Comparison of ENCODE assay signal across 8 cellular contexts in genomic region chr17:37406635-37407455, GRCh38. TPM values are rescaled to one million over a fixed set of nuclear protein-coding genes. Genes with fewer than 3 reads are reported as not detected.
DNase-seq lines count a peak whose midpoint lies in the region; ATAC-seq and TF ChIP-seq lines count a peak whose summit lies in the region.

Gene ACACA (minus strand): TSS chr17:37406836. CDS start chr17:37406299, 537 bp downstream.
Gene TADA2A (plus strand): TSS chr17:37406886. CDS start chr17:37411366, 4,480 bp downstream.

- H3K9ac ChIP-seq in rectal smooth muscle tissue (ENCODE audit: low read length), result peak within 1 kb of the TSS; percentile 75

- DNase-seq in NCI-H128 (lab: John Stamatoyannopoulos, UW; ENCODE audit: unreplicated experiment), result peak; percentile 30
- peak; percentile 49 to 89 (median 67) for DNase-seq in T-helper 2 cell
- peak; percentile 86 to 92 (median 92) for DNase-seq in right cardiac atrium
- peak; percentile 66 to 77 for DNase-seq in uterus

- intact Hi-C loops in right cardiac atrium (cut with DNase I), result loop anchor here in 1 of 4 donors (5.0 kb wide), 1 partner anchor 80 kb away; the partner anchor contains the start of gene DUSP14
- intact Hi-C loops in uterus (cut with DNase I; ENCODE audit: low total_unique reads), result no loop called here

- H3K27me3 ChIP-seq in right cardiac atrium (ENCODE audit: control insufficient read depth, insufficient read depth) (no peaks in the 10 kb centered on the region), rectal smooth muscle tissue (ENCODE audit: control insufficient read depth, insufficient read depth, low read length) (no peaks in the 10 kb centered on the region), uterus (no peaks in the 10 kb centered on the region)

- H3K4me3 ChIP-seq in GM12875 (ENCODE audit: low read depth, low read length) (peak within 1 kb of the TSS; percentile 91), right cardiac atrium (ENCODE audit: low read length) (peak within 1 kb of the TSS; percentile 75), rectal smooth muscle tissue (ENCODE audit: low read length) (peak within 1 kb of the TSS; percentile 85), uterus (peak within 1 kb of the TSS; percentile 76 to 84)

- ATAC-seq in HG02678 (IDR thresholded peaks at IDR 0.05; ENCODE audit: unreplicated experiment) (peak; percentile 84), right cardiac atrium (peak; percentile 98)

- no peaks in the 10 kb centered on the region for H3K9me3 ChIP-seq in right cardiac atrium (ENCODE audit: control insufficient read depth, low read length)
- no peaks in the 10 kb centered on the region for H3K9me3 ChIP-seq in uterus

- H3K36me3 ChIP-seq in rectal smooth muscle tissue (ENCODE audit: control insufficient read depth, insufficient read depth, low read length) (no peaks in the 10 kb centered on the region), uterus (no peaks in the 10 kb centered on the region)

- peak; percentile 14 to 44 for TF ChIP-seq POLR2A in uterus (IDR thresholded peaks at IDR 0.05)

- under 1% methylated on average over 97 of the region's 97 CpGs for WGBS in right cardiac atrium

- H3K4me1 ChIP-seq in right cardiac atrium (ENCODE audit: control insufficient read depth, insufficient read depth, low read length), result no peaks in the 10 kb centered on the region
- no peaks in the 10 kb centered on the region for H3K4me1 ChIP-seq in rectal smooth muscle tissue (ENCODE audit: control insufficient read depth, insufficient read depth, low read length)
- H3K4me1 ChIP-seq in uterus, result no peaks in the 10 kb centered on the region

- peak within 1 kb of the TSS; percentile 83 for H3K27ac ChIP-seq in angular gyrus (ENCODE audit: low read depth, low read length)
- peak within 1 kb of the TSS; percentile 86 for H3K27ac ChIP-seq in right cardiac atrium (ENCODE audit: low read length)
- peak within 1 kb of the TSS; percentile 94 for H3K27ac ChIP-seq in rectal smooth muscle tissue (ENCODE audit: low read depth, low read length)
- peak within 1 kb of the TSS; percentile 87 to 95 for H3K27ac ChIP-seq in uterus

- TF ChIP-seq CTCF in GM12875 (IDR thresholded peaks at IDR 0.05; ENCODE audit: borderline replicate concordance, insufficient read depth, low read depth, low read length) (no peak), uterus (IDR thresholded peaks at IDR 0.05) (peak in 2 of 4 experiments; percentile 11 to 39)

RNA-seq across cellular contexts. Expression of gene ACACA, which starts in this region (rescaled TPM):
- 10 to 100 TPM; 18.4 to 24.8 (median 21.0) TPM for total RNA-seq in right cardiac atrium
- 8.9 TPM for polyA plus RNA-seq in right cardiac atrium
- total RNA-seq in uterus, result 10 to 100 TPM in 3 of 4 donors, 1 to 10 TPM in 1; 4.7 to 75.1 (median 41.9) TPM

RNA-seq across cellular contexts. Expression of gene TADA2A, which starts in this region (rescaled TPM):
- 10 to 100 TPM; 12.3 to 18.0 (median 14.2) TPM for total RNA-seq in right cardiac atrium
- 6.2 TPM for polyA plus RNA-seq in right cardiac atrium
- total RNA-seq in uterus, result 10 to 100 TPM; 13.8 to 40.8 (median 22.0) TPM

Comparison
In these comparisons a context has a peak if more than half of its experiments do, and no peak if none do; other contexts are left out.
1. Peak in every context shown above with its lines: DNase-seq, ATAC-seq, H3K4me3 ChIP-seq and H3K27ac ChIP-seq.
2. DNase-seq: peak in every context shown above with its lines; median percentile 92 in right cardiac atrium; 72 in uterus; 67 in T-helper 2 cell; 30 in NCI-H128.